In the genomic region with DNA sequence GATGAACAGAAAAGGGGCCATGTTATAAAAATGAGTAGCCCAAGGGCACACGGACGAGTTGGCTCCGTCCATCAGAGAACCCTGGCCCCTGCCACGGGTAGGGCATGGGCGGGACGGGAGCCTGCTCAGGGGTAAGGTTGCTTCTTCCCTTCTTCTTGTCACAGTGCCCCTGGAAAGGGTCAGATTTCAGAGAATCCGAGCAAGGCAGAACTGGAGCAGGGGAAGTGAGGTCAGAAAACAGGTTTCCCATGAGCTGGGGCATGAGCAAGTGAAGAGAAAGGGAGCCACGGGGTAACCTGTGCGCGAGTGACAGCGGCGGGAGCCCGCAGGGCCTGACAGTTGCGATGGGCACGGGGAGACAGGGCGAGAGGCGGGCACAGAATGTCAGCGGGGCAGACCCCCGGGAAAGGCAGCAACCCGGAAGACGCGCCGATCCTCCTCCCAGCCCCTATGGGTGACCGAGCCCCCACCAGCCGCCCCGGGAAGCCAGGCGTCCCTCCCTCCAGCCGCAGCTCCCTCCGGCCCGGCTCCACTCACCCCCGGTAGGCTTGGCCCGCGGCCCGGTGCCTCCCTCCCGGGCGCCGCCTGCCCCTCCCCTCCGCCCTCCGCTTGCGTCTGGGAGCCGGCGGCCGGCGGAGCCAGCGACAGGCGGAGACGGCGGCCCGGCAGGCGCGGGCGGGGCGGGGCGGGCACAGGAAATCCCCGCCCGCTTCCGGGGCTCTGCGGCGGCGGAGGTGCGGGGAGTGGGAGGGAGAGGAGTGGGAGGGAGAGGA, we compare ENCODE assay signal across 8 cellular contexts. TPM values are rescaled to one million over a fixed set of nuclear protein-coding genes. Genes with fewer than 3 reads are reported as not detected.
DNase-seq lines count a peak whose midpoint lies in the region; ATAC-seq and TF ChIP-seq lines count a peak whose summit lies in the region.

A gene (minus strand): TSS at position 671 of the 773 bp plus-strand sequence. CDS start 2,829 bp downstream, outside the sequence.

- H3K9me3 Mint-ChIP-seq in activated naive CD4-positive, alpha-beta T cell treated with anti-CD3 and anti-CD28 coated beads, Interleukin-2, amount 10 ng/mL, durations not matched to agents 7 days and 5 days, result no peaks in the 10 kb centered on the region

- H3K27ac ChIP-seq in DND-41 (ENCODE audit: low read length) (peak within 1 kb of the TSS; percentile 81), temporal lobe (ENCODE audit: low read depth, low read length) (peak within 1 kb of the TSS; percentile 94)

- peak within 1 kb of the TSS; percentile 79 for H3K9ac ChIP-seq in DND-41 (ENCODE audit: low read depth, low read length)

- H3K4me1 Mint-ChIP-seq in activated naive CD4-positive, alpha-beta T cell treated with anti-CD3 and anti-CD28 coated beads, Interleukin-2, amount 10 ng/mL, durations not matched to agents 7 days and 5 days, result peaks cover 30% of the 10 kb centered on the region

- H3K9me3 ChIP-seq in DND-41 (ENCODE audit: insufficient read depth, low read length, severe bottlenecking), result no peaks in the 10 kb centered on the region

- peaks cover 10% of the 10 kb centered on the region for H3K27me3 Mint-ChIP-seq in activated naive CD4-positive, alpha-beta T cell treated with anti-CD3 and anti-CD28 coated beads, Interleukin-2, amount 10 ng/mL, durations not matched to agents 7 days and 5 days

- peaks cover 35% of the 10 kb centered on the region for H3K36me3 Mint-ChIP-seq in activated naive CD4-positive, alpha-beta T cell treated with anti-CD3 and anti-CD28 coated beads, Interleukin-2, amount 10 ng/mL, durations not matched to agents 7 days and 5 days

- H3K79me2 ChIP-seq in DND-41 (ENCODE audit: insufficient read depth, low read length), result no peaks in the 10 kb centered on the region

- CTCF ChIA-PET in activated naive CD4-positive, alpha-beta T cell treated with anti-CD3 and anti-CD28 coated beads, Interleukin-2, amount 10 ng/mL, durations not matched to agents 7 days and 5 days (lab: Charles Lee), result no interaction called here

- ATAC-seq in DND-41 (ENCODE audit: insufficient read depth, low read depth) (peak; percentile 88), GM21529 (IDR thresholded peaks at IDR 0.05; ENCODE audit: unreplicated experiment) (peak; percentile 88), omental fat pad (ENCODE audit: low FRiP score) (peak; percentile 95)

- H3K4me2 ChIP-seq in DND-41 (ENCODE audit: insufficient read depth, low read length), result peak within 1 kb of the TSS; percentile 97

- peaks cover 22% of the 10 kb centered on the region for H3K36me3 ChIP-seq in DND-41 (ENCODE audit: insufficient read depth, low read length)

- no peak for TF ChIP-seq RAD21 in Ishikawa (IDR thresholded peaks at IDR 0.05; ENCODE audit: low read depth)

- no peaks in the 10 kb centered on the region for H4K20me1 ChIP-seq in DND-41 (ENCODE audit: insufficient read depth, low read length)

- H2AFZ ChIP-seq in DND-41 (ENCODE audit: low read depth, low read length), result peak within 1 kb of the TSS; percentile 96

- no peak for TF ChIP-seq EP300 in Ishikawa (IDR thresholded peaks at IDR 0.05; ENCODE audit: borderline replicate concordance)

- peak within 1 kb of the TSS; percentile 59 to 89; a peak in 3 of 4 replicates for H3K4me3 ChIP-seq in DND-41 (ENCODE audit: low read depth in 1 of 2, low read length in 2 of 2)

- TF ChIP-seq CTCF in DND-41 (IDR thresholded peaks at IDR 0.05; ENCODE audit: borderline replicate concordance, extremely low read depth, low read length, poor library complexity, severe bottlenecking), result no peak
- TF ChIP-seq CTCF in omental fat pad (IDR thresholded peaks at IDR 0.05), result no peak

- peak within 1 kb of the TSS; percentile 96 for H3K4me3 Mint-ChIP-seq in activated naive CD4-positive, alpha-beta T cell treated with anti-CD3 and anti-CD28 coated beads, Interleukin-2, amount 10 ng/mL, durations not matched to agents 7 days and 5 days

- peak; percentile 89 for DNase-seq in DND-41
- DNase-seq in SK-MEL-5 (ENCODE audit: low read depth, low spot score), result peak; percentile 73
- DNase-seq in activated naive CD4-positive, alpha-beta T cell treated with anti-CD3 and anti-CD28 coated beads, Interleukin-2, amount 10 ng/mL, durations not matched to agents 7 days and 5 days, result peak; percentile 87
- DNase-seq in glomerular visceral epithelial cell (ENCODE audit: extremely low spot score), result peak; percentile 80
- peak; percentile 46 for DNase-seq in omental fat pad (ENCODE audit: low spot score)

- peak within 1 kb of the TSS; percentile 92 for H3K27ac Mint-ChIP-seq in activated naive CD4-positive, alpha-beta T cell treated with anti-CD3 and anti-CD28 coated beads, Interleukin-2, amount 10 ng/mL, durations not matched to agents 7 days and 5 days

- peaks cover 22% of the 10 kb centered on the region for H3K4me1 ChIP-seq in DND-41 (ENCODE audit: insufficient read depth, low read length)

- in situ Hi-C loops in SK-MEL-5 (cut with HindIII; ENCODE audit: low pct_unique_long_range_greater_than_20kb, low sequenced_read_pairs), result no loop called here

- peaks cover 20% of the 10 kb centered on the region for H3K27me3 ChIP-seq in DND-41 (ENCODE audit: insufficient read depth, low read length, poor library complexity)

TF ChIP-seq in Ishikawa, 13 proteins besides CTCF, POLR2A, EP300 and RAD21:
- peak; percentile 84; the same call in 1 of the 2 replicates for TF ChIP-seq ZBTB7A (IDR thresholded peaks at IDR 0.05; ENCODE audit: low read depth)
- TF ChIP-seq TCF12 (IDR thresholded peaks at IDR 0.05; ENCODE audit: low read depth), result no peak
- TF ChIP-seq NFIC (IDR thresholded peaks at IDR 0.05), result peak; percentile 72
- no peak for TF ChIP-seq CEBPB (IDR thresholded peaks at IDR 0.05)
- peak; percentile 56 for TF ChIP-seq TAF1 (IDR thresholded peaks at IDR 0.05; ENCODE audit: low read depth)
- TF ChIP-seq, protein P1, sequence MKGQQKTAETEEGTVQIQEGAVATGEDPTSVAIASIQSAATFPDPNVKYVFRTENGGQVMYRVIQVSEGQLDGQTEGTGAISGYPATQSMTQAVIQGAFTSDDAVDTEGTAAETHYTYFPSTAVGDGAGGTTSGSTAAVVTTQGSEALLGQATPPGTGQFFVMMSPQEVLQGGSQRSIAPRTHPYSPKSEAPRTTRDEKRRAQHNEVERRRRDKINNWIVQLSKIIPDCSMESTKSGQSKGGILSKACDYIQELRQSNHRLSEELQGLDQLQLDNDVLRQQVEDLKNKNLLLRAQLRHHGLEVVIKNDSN (IDR thresholded peaks at IDR 0.05), result no peak
- TF ChIP-seq, protein P2, sequence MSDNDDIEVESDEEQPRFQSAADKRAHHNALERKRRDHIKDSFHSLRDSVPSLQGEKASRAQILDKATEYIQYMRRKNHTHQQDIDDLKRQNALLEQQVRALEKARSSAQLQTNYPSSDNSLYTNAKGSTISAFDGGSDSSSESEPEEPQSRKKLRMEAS (IDR thresholded peaks at IDR 0.05), result 0 out of 2 replicates have a peak, but pooled peaks have one; percentile 41
- TF ChIP-seq YY1 (IDR thresholded peaks at IDR 0.05; ENCODE audit: low read depth), result no peak
- no peak for TF ChIP-seq TEAD4 (IDR thresholded peaks at IDR 0.05)
- no peak for TF ChIP-seq EGR1 (IDR thresholded peaks at IDR 0.05)
- TF ChIP-seq CREB1 (IDR thresholded peaks at IDR 0.05; ENCODE audit: low read depth), result 0 out of 2 replicates have a peak, but pooled peaks have one; percentile 17
- TF ChIP-seq, protein P3, sequence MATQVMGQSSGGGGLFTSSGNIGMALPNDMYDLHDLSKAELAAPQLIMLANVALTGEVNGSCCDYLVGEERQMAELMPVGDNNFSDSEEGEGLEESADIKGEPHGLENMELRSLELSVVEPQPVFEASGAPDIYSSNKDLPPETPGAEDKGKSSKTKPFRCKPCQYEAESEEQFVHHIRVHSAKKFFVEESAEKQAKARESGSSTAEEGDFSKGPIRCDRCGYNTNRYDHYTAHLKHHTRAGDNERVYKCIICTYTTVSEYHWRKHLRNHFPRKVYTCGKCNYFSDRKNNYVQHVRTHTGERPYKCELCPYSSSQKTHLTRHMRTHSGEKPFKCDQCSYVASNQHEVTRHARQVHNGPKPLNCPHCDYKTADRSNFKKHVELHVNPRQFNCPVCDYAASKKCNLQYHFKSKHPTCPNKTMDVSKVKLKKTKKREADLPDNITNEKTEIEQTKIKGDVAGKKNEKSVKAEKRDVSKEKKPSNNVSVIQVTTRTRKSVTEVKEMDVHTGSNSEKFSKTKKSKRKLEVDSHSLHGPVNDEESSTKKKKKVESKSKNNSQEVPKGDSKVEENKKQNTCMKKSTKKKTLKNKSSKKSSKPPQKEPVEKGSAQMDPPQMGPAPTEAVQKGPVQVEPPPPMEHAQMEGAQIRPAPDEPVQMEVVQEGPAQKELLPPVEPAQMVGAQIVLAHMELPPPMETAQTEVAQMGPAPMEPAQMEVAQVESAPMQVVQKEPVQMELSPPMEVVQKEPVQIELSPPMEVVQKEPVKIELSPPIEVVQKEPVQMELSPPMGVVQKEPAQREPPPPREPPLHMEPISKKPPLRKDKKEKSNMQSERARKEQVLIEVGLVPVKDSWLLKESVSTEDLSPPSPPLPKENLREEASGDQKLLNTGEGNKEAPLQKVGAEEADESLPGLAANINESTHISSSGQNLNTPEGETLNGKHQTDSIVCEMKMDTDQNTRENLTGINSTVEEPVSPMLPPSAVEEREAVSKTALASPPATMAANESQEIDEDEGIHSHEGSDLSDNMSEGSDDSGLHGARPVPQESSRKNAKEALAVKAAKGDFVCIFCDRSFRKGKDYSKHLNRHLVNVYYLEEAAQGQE (IDR thresholded peaks at IDR 0.05; ENCODE audit: low read depth), result no peak
- TF ChIP-seq FOXM1 (IDR thresholded peaks at IDR 0.05; ENCODE audit: borderline replicate concordance, low read depth), result no peak

RNA-seq across cellular contexts. Expression of the gene that starts here (rescaled TPM):
- total RNA-seq in SK-MEL-5 (2014; rRNA removed; shearing (Covaris generic)), result 12.4 and 13.1 TPM in 2 replicates
- polyA plus RNA-seq in SK-MEL-5 (2015; cell fraction: cytosol; rRNA removed), result 6.7 and 9.1 TPM in 2 replicates
- polyA plus RNA-seq in SK-MEL-5 (2015; cell fraction: nucleus; rRNA removed), result 16.7 and 23.5 TPM in 2 replicates
- total RNA-seq in omental fat pad, result 10 to 100 TPM; 17.5 to 35.5 (median 20.5) TPM
- 34.4 TPM for total RNA-seq in temporal lobe

Comparison
In these comparisons a context has a peak if more than half of its experiments do, and no peak if none do; other contexts are left out.
1. Peak in every context shown above with its lines: DNase-seq, ATAC-seq, H3K4me3 ChIP-seq and H3K27ac ChIP-seq.